In genomic region chr3:37907906-37908305, GRCh38 we compare ENCODE assay signal across 8 cellular contexts. TPM values are rescaled to one million over a fixed set of nuclear protein-coding genes. Genes with fewer than 3 reads are reported as not detected.
DNase-seq lines count a peak whose midpoint lies in the region; ATAC-seq and TF ChIP-seq lines count a peak whose summit lies in the region.

No MANE protein-coding gene starts in this region.

- peak overlapping the region; percentile 15 for H3K4me3 ChIP-seq in Jurkat, Clone E6-1 (ENCODE audit: low read length)

- no peak for TF ChIP-seq CTCF in GM13977 (IDR thresholded peaks at IDR 0.05; ENCODE audit: extremely low read depth, insufficient read depth, missing control alignments)
- no peak for TF ChIP-seq CTCF in chondrocyte (IDR thresholded peaks at IDR 0.05)

- ATAC-seq in GM21529 (IDR thresholded peaks at IDR 0.05; ENCODE audit: unreplicated experiment): peak; percentile 92
- no peak for ATAC-seq in esophagus mucosa

- in situ Hi-C loops in GM13977 (cut with MboI; ENCODE audit: low pct_unique_long_range_greater_than_20kb, low sequenced_read_pairs, unreplicated experiment): no loop called here

- H3K27me3 Mint-ChIP-seq in chondrocyte (ENCODE audit: low read depth): no peaks in the 10 kb centered on the region

- H3K27ac Mint-ChIP-seq in chondrocyte (ENCODE audit: unreplicated experiment): no peak overlapping the region

- H3K4me3 Mint-ChIP-seq in chondrocyte (ENCODE audit: unreplicated experiment): no peak overlapping the region

- DNase-seq in GM13977 (ENCODE audit: low spot score): peak; percentile 56
- DNase-seq in Jurkat, Clone E6-1 (ENCODE audit: low read depth, low spot score): peak; percentile 84
- DNase-seq in hippocampal formation (lab: John Stamatoyannopoulos, UW): peak; percentile 23 to 70
- no peak for DNase-seq in GOT3 (lab: John Stamatoyannopoulos, UW)
- DNase-seq in chondrocyte (ENCODE audit: low spot score): no peak
- DNase-seq in iPS-NIHi11 (ENCODE audit: low spot score): no peak

- H3K36me3 Mint-ChIP-seq in chondrocyte (ENCODE audit: low read depth): peaks cover 3% of the 10 kb centered on the region

- no peaks in the 10 kb centered on the region for H3K9me3 Mint-ChIP-seq in chondrocyte (ENCODE audit: low read depth)

- H3K4me1 Mint-ChIP-seq in chondrocyte (ENCODE audit: low read depth): peaks cover 64% of the 10 kb centered on the region

RNA-seq across cellular contexts. Expression of gene CTDSPL, which starts 46.2 kb away (rescaled TPM):
- polyA plus RNA-seq in Jurkat, Clone E6-1 (2012; ENCODE audit: insufficient read depth, insufficient read length): 15.1 TPM
- total RNA-seq in chondrocyte (29.6 to 43.5 TPM (median 41.5 TPM) in 3 replicates), esophagus mucosa (27.2 TPM)

Comparison
In these comparisons a context has a peak if more than half of its experiments do, and no peak if none do; other contexts are left out.
1. DNase-seq: peak in GM13977 (single experiment), Jurkat, Clone E6-1 (single experiment) and hippocampal formation (2 of 2); none in GOT3 (single experiment), chondrocyte (single experiment) and iPS-NIHi11 (single experiment).